7 cellular contexts compared by ENCODE assay signal in genomic region chr19:662207-662961, GRCh38.
A peak's percentile ranks its signal among the peaks of the same experiment; 100 is the strongest.
DNase-seq lines count a peak whose midpoint lies in the region; ATAC-seq and TF ChIP-seq lines count a peak whose summit lies in the region.

No MANE protein-coding gene starts in this region.

- no peaks in the 10 kb centered on the region for H3K36me3 ChIP-seq in SU-DHL-6 (ENCODE audit: low read length)

- peak overlapping the region; percentile 77 for H3K4me3 ChIP-seq in SU-DHL-6 (ENCODE audit: insufficient read depth, low read length, poor library complexity, severe bottlenecking)

- ATAC-seq in GM18505 (IDR thresholded peaks at IDR 0.05; ENCODE audit: unreplicated experiment) (peak; percentile 13), HG02981 (IDR thresholded peaks at IDR 0.05; ENCODE audit: unreplicated experiment) (peak; percentile 5), GM19452 (IDR thresholded peaks at IDR 0.05; ENCODE audit: unreplicated experiment) (no peak)

- no peaks in the 10 kb centered on the region for H3K9me2 ChIP-seq in SU-DHL-6 (replicated peaks; ENCODE audit: insufficient read depth, low read length)

- no peaks in the 10 kb centered on the region for H3K27me3 ChIP-seq in SU-DHL-6 (ENCODE audit: low read length)

- H3K9ac ChIP-seq in SU-DHL-6 (ENCODE audit: low read length): peak overlapping the region; percentile 98

- peak; percentile 35 for TF ChIP-seq POLR2A in GM18505 (IDR thresholded peaks at IDR 0.05; ENCODE audit: borderline replicate concordance, extremely low read depth, insufficient read depth, insufficient read length)

- H3K27ac ChIP-seq in SU-DHL-6 (ENCODE audit: low read depth, low read length) (peak overlapping the region; percentile 89), angular gyrus (ENCODE audit: low read depth, low read length) (peak overlapping the region; percentile 64)

- peaks cover 4% of the 10 kb centered on the region; the same call in 1 of the 2 replicates for H4K20me1 ChIP-seq in SU-DHL-6 (ENCODE audit: low read depth, low read length)

- H3F3A ChIP-seq in SU-DHL-6 (ENCODE audit: insufficient read depth): peaks cover 21% of the 10 kb centered on the region

- H2AFZ ChIP-seq in SU-DHL-6 (ENCODE audit: low read depth, low read length, severe bottlenecking): no peak overlapping the region

- no peak for TF ChIP-seq CTCF in SU-DHL-6 (IDR thresholded peaks at IDR 0.05; ENCODE audit: insufficient read depth, low read length, poor library complexity, severe bottlenecking)

- peak overlapping the region; percentile 79 for H3K4me2 ChIP-seq in SU-DHL-6 (ENCODE audit: low read depth, low read length, poor library complexity, severe bottlenecking)

- DNase-seq in iris pigment epithelial cell (ENCODE audit: low read depth): peak; percentile 35
- DNase-seq in stimulated activated CD4-positive, alpha-beta T cell treated with anti-CD3 and anti-CD28 coated beads, Interleukin-2, amount 100 ng/mL, for 48 hours: peak; percentile 43 to 63

- peaks cover 54% of the 10 kb centered on the region for H3K79me2 ChIP-seq in SU-DHL-6 (ENCODE audit: insufficient read depth, low read length)

- H3K9me3 ChIP-seq in SU-DHL-6 (ENCODE audit: insufficient read depth, low read length): no peaks in the 10 kb centered on the region
